Comparison of ENCODE assay signal across 20 cellular contexts in the genomic region with DNA sequence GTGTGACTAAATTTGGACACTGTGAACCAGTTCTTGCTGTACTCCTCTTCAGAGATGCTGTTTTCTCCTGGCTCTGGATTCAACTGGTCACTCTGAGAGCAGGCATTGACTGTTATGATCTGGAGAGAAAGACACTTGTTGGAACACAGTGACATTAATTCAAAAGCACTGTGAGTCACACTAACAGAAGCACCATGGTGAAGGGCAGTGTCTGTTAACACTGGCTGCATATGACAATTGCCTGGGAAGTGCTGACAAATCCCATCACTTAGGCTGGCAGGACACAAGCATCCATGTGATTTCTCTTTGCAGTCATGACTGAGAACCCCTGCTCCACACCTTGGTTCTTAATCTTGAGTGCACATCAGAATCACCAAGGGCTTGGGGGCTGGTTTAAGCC.
DNase-seq lines count a peak whose midpoint lies in the region; FAIRE-seq and TF ChIP-seq lines count a peak whose summit lies in the region.
"Had no signal": no experiment of that assay in that cellular context is flagged by ENCODE, and none has a peak within 500 bp of the region (broad histone marks: within the 10 kb centered on the region; RNA-seq: fewer than 3 reads in every experiment).

No MANE protein-coding gene starts in this region.

- TF ChIP-seq POLR2A in H54 (IDR thresholded peaks at IDR 0.05; ENCODE audit: low read depth, low read length): no peak

- no peaks in the 10 kb centered on the region for H3K9me3 ChIP-seq in WERI-Rb-1 (ENCODE audit: severe bottlenecking)
- H3K9me3 ChIP-seq: A549 had no signal

- no peak overlapping the region for H3K4me3 ChIP-seq in epithelial cell of esophagus (ENCODE audit: low read length)
- no peak overlapping the region for H3K4me3 ChIP-seq in WERI-Rb-1 (ENCODE audit: low read depth, low read length)
- H3K4me3 ChIP-seq: A549 had no signal

- no peak overlapping the region for H3K27ac ChIP-seq in WERI-Rb-1
- H3K27ac ChIP-seq: A549 had no signal

- no peaks in the 10 kb centered on the region for H3K36me3 ChIP-seq in WERI-Rb-1

- no peaks in the 10 kb centered on the region for H3K27me3 ChIP-seq in WERI-Rb-1 (ENCODE audit: insufficient read depth, low read depth, severe bottlenecking)

- TF ChIP-seq CTCF in epithelial cell of esophagus (IDR thresholded peaks at IDR 0.05; ENCODE audit: insufficient read depth, low read depth, low read length, missing control alignments) (no peak), WERI-Rb-1 (IDR thresholded peaks at IDR 0.05; ENCODE audit: low read depth, low read length) (no peak)

- no peak for DNase-seq in H54 (ENCODE audit: insufficient read length, low spot score)
- DNase-seq in epithelial cell of esophagus (ENCODE audit: low read depth): peak; percentile 6
- peak; percentile 35 for DNase-seq in kidney tubule cell (ENCODE audit: low spot score)
- DNase-seq in renal cortical epithelial cell (ENCODE audit: low read depth): peak; percentile 5
- no peak for DNase-seq in WERI-Rb-1
- no peak for DNase-seq in Ammon's horn (ENCODE audit: low spot score)
- no peak for DNase-seq in SW480 (ENCODE audit: low spot score)
- DNase-seq: 8988T; ACHN; AML-193; CD4-positive, alpha-beta memory T cell; COR-L47; DMS153; DND-41; GOT3; H7 had no signal

- FAIRE-seq in H54 (lab: Jason Lieb, UNC): peak; percentile 48
- FAIRE-seq: A549, G401.6, GM12892, GM19239 had no signal

Comparison
In these comparisons a context has a peak if more than half of its experiments do, and no peak if none do; other contexts are left out.
1. DNase-seq: peak in epithelial cell of esophagus (single experiment), kidney tubule cell (single experiment) and renal cortical epithelial cell (single experiment); none in H54 (single experiment), WERI-Rb-1 (single experiment), Ammon's horn (single experiment) and SW480 (single experiment).